Comparison of ENCODE assay signal across 8 cellular contexts in genomic region chr17:68205808-68206563, GRCh38. TPM values are rescaled to one million over a fixed set of nuclear protein-coding genes. Genes with fewer than 3 reads are reported as not detected.
DNase-seq lines count a peak whose midpoint lies in the region; ATAC-seq, FAIRE-seq and TF ChIP-seq lines count a peak whose summit lies in the region.
"Not testable (repeated sequence)": the region's sequence is repeated elsewhere in the genome, so short reads cannot be mapped to it uniquely, and the experiment has no call there.

No MANE protein-coding gene starts in this region.

- H3K18ac ChIP-seq in IMR-90 (ENCODE audit: low read depth, low read length) = peak overlapping the region; percentile 84

- H3K4me2 ChIP-seq in HCT116 (ENCODE audit: low read length) (peak overlapping the region; percentile 98), IMR-90 (ENCODE audit: low read depth, low read length) (peak overlapping the region; percentile 97)

- H3K56ac ChIP-seq in IMR-90 (ENCODE audit: extremely low read depth, insufficient read depth, low read length) = not testable (repeated sequence)

- not testable (repeated sequence) for TF ChIP-seq CTCF in HCT116 (IDR thresholded peaks at IDR 0.05 in 2 of 3, conservative IDR thresholded peaks at IDR 0.05 in 1 of 3; ENCODE audit: borderline replicate concordance in 1 of 3, insufficient read depth in 1 of 3, low read depth in 2 of 3, low read length in 2 of 3); IMR-90 (conservative IDR thresholded peaks at IDR 0.05; ENCODE audit: low read depth, low read length); ascending aorta (IDR thresholded peaks at IDR 0.05); cardiac muscle cell (IDR thresholded peaks at IDR 0.05; ENCODE audit: low read depth, low read length); neural crest cell (conservative IDR thresholded peaks at IDR 0.05); upper lobe of right lung (IDR thresholded peaks at IDR 0.05)

- peak overlapping the region; percentile 73 to 75; a peak in 2 of 4 replicates for H4K8ac ChIP-seq in IMR-90 (ENCODE audit: low read depth in 2 of 2, low read length in 2 of 2)

- TF ChIP-seq RAD21 in HCT116 (IDR thresholded peaks at IDR 0.05; ENCODE audit: low read depth); IMR-90 (IDR thresholded peaks at IDR 0.05; ENCODE audit: low read length): not testable (repeated sequence)

- not testable (repeated sequence) for TF ChIP-seq POLR2A in GM12891 (IDR thresholded peaks at IDR 0.05; ENCODE audit: low read depth, low read length); HCT116 (IDR thresholded peaks at IDR 0.05; ENCODE audit: borderline replicate concordance, extremely low read depth, insufficient read depth, insufficient read length); IMR-90 (IDR thresholded peaks at IDR 0.05; ENCODE audit: low read depth, low read length)

- peak; percentile 43 for DNase-seq in GM12891 (ENCODE audit: insufficient read length, low spot score)
- not testable (repeated sequence) for DNase-seq in HCT116 (ENCODE audit: low read depth, low spot score); IMR-90; ascending aorta (ENCODE audit: low spot score in 2 of 2)
- peak in 1 of 2 experiments; percentile 17 for DNase-seq in SJCRH30
- peak; percentile 14 to 15 for DNase-seq in cardiac muscle cell (ENCODE audit: low read depth in 1 of 2, low spot score in 1 of 2)
- DNase-seq in neural crest cell (ENCODE audit: low read depth, low spot score) = peak; percentile 21
- DNase-seq in upper lobe of right lung = peak; percentile 76

- peak overlapping the region; percentile 83 for H4K5ac ChIP-seq in IMR-90 (ENCODE audit: low read depth, low read length)

- H2AFZ ChIP-seq in HCT116 (ENCODE audit: low read depth, low read length, poor library complexity, severe bottlenecking) = not testable (repeated sequence)
- peak overlapping the region; percentile 99 for H2AFZ ChIP-seq in IMR-90 (replicated peaks; ENCODE audit: low read length, poor library complexity)

- not testable (repeated sequence) for H2BK20ac ChIP-seq in IMR-90 (ENCODE audit: low read depth, low read length)

- H4K91ac ChIP-seq in IMR-90 (ENCODE audit: insufficient read depth, low read depth, low read length) = peak overlapping the region; percentile 39; the same call in 1 of the 2 replicates

- H3K4me1 Mint-ChIP-seq in neural crest cell = peaks cover 19% of the 10 kb centered on the region

- not testable (repeated sequence) for H3K9me3 Mint-ChIP-seq in neural crest cell

- not testable (repeated sequence) for H2BK5ac ChIP-seq in IMR-90 (ENCODE audit: low read depth, low read length, poor library complexity, severe bottlenecking)

- no CpG with 5 or more reads among the region's 49 CpGs for whole genome bisulfite sequencing in IMR-90 (ENCODE audit: extremely low coverage in 2 of 2, insufficient read length in 1 of 2), 2 experiments

- H2AK9ac ChIP-seq in IMR-90 (replicated peaks; ENCODE audit: low read depth, low read length, poor library complexity) = not testable (repeated sequence)

- in situ Hi-C loops in IMR-90 (cut with MboI; ENCODE audit: low sequenced_read_pairs) = not testable (repeated sequence)

- POLR2A ChIA-PET in HCT116 (lab: Charles Lee) = interaction anchor here (1.4 kb wide), 1 partner anchor 34 kb away, joined by 3 read pairs; no protein-coding TSS in a partner anchor
- POLR2A ChIA-PET in IMR-90 (lab: Charles Lee; ENCODE audit: unreplicated experiment) = not testable (repeated sequence)

- peak overlapping the region; percentile 82 for H3K14ac ChIP-seq in IMR-90 (replicated peaks; ENCODE audit: low read depth, low read length)

- peak overlapping the region; percentile 79 for H3K4ac ChIP-seq in IMR-90 (ENCODE audit: low read depth, low read length)

- peak overlapping the region; percentile 62 for H3K27ac Mint-ChIP-seq in neural crest cell (ENCODE audit: unreplicated experiment)

- H3K4me3 ChIP-seq in HCT116 (replicated peaks in 1 of 2; ENCODE audit: low read depth in 1 of 2, low read length in 2 of 2) (peak overlapping the region; percentile 80 to 82), IMR-90 (ENCODE audit: insufficient read depth, low read depth, low read length) (peak overlapping the region; percentile 99), SJCRH30 (peak overlapping the region; percentile 85), ascending aorta (peak overlapping the region; percentile 89 to 91), cardiac muscle cell (peak overlapping the region; percentile 74), upper lobe of right lung (peak overlapping the region; percentile 76)

- H3K9ac ChIP-seq in HCT116 (ENCODE audit: low read length) (peak overlapping the region; percentile 78), IMR-90 (ENCODE audit: low read depth, low read length) (peak overlapping the region; percentile 93)

- H3K36me3 Mint-ChIP-seq in neural crest cell (ENCODE audit: low read depth) = peaks cover 14% of the 10 kb centered on the region

- H3K27me3 Mint-ChIP-seq in neural crest cell (ENCODE audit: low read depth) = peaks cover 39% of the 10 kb centered on the region

- not testable (repeated sequence) for H2BK15ac ChIP-seq in IMR-90 (ENCODE audit: low read depth, low read length)

- H3K79me2 ChIP-seq in HCT116 (ENCODE audit: insufficient read depth, low read length) = peaks cover 12% of the 10 kb centered on the region; the same call in 1 of the 2 replicates

- intact Hi-C loops in HCT116 (cut with micrococcal nuclease) (loop anchor here (1.0 to 10.0 kb wide), 3 partner anchors 41 to 401 kb away; no protein-coding TSS in a partner anchor), IMR-90 (cut with micrococcal nuclease) (loop anchor here (10.0 kb wide), 1 partner anchor 211 kb away; the partner anchor contains the start of gene C17orf58), ascending aorta (cut with DNase I) (loop anchor here (2.0 to 10.0 kb wide), 6 partner anchors 41 to 829 kb away; partner anchors contain the start of genes BPTF, PITPNC1, PRKAR1A and WIPI1)
- intact Hi-C loops in upper lobe of right lung (cut with DNase I) = not testable (repeated sequence)

- H2AK5ac ChIP-seq in IMR-90 (ENCODE audit: low read depth, low read length) = not testable (repeated sequence)

- H3K27ac ChIP-seq in HCT116 (ENCODE audit: low read depth, low read length) = peak overlapping the region; percentile 75
- peak overlapping the region; percentile 67 for H3K27ac ChIP-seq in IMR-90 (ENCODE audit: insufficient read depth, low read length)
- peak overlapping the region; percentile 40; the same call in 1 of the 2 replicates for H3K27ac ChIP-seq in SJCRH30
- peak overlapping the region; percentile 64 to 74 for H3K27ac ChIP-seq in ascending aorta
- peak overlapping the region; percentile 1 for H3K27ac ChIP-seq in cardiac muscle cell
- peak overlapping the region; percentile 85 for H3K27ac ChIP-seq in upper lobe of right lung

- H3K23ac ChIP-seq in IMR-90 (ENCODE audit: low read depth, low read length) = peak overlapping the region; percentile 87

- RAD21 ChIA-PET in HCT116 (lab: Charles Lee; ENCODE audit: low non-redundant PET in 1 of 2, low total read pairs in 2 of 2, uncharacterized antibody in 2 of 2, unreplicated experiment in 2 of 2) = interaction anchor here in 1 of 2 experiments (0.6 kb wide), 1 partner anchor 229 kb away, joined by 3 read pairs; no protein-coding TSS in a partner anchor

- H3K9me2 ChIP-seq in HCT116 (ENCODE audit: insufficient read depth) = not testable (repeated sequence)

- dilution Hi-C loops in IMR-90 (cut with HindIII; ENCODE audit: low sequenced_read_pairs, unreplicated experiment) = not testable (repeated sequence)

- CTCF ChIA-PET in HCT116 (lab: Charles Lee) = interaction anchor here (0.6 to 3.0 kb wide), 5 partner anchors 13 to 1885 kb away, joined by 3 to 11 read pairs (median 10); no protein-coding TSS in a partner anchor
- CTCF ChIA-PET in IMR-90 (lab: Yijun Ruan, JAX) = interaction anchor here (0.6 kb wide), 1 partner anchor 259 kb away, joined by 3 read pairs; no protein-coding TSS in a partner anchor

- H3K4me1 ChIP-seq in HCT116 (ENCODE audit: control insufficient read depth in 1 of 2, insufficient read depth in 2 of 2, low read length in 2 of 2) = peaks cover 9 to 27% of the 10 kb centered on the region in 2 experiments; a peak in 3 of 4 replicates
- not testable (repeated sequence) for H3K4me1 ChIP-seq in IMR-90 (ENCODE audit: control insufficient read depth, insufficient read depth, low read length); SJCRH30; ascending aorta; cardiac muscle cell (ENCODE audit: low read depth); upper lobe of right lung

- FAIRE-seq in GM12891 (lab: Jason Lieb, UNC) = peak; percentile 86

- peak overlapping the region; percentile 93 for H3K4me3 Mint-ChIP-seq in neural crest cell

- H3K9me3 ChIP-seq in HCT116 (ENCODE audit: control insufficient read depth in 1 of 2, insufficient read depth in 1 of 2, low read depth in 1 of 2, low read length in 2 of 2); IMR-90 (ENCODE audit: control insufficient read depth, insufficient read depth, low read length); SJCRH30 (replicated peaks); ascending aorta; cardiac muscle cell (ENCODE audit: low read depth); upper lobe of right lung: not testable (repeated sequence)

- not testable (repeated sequence) for H3K27me3 ChIP-seq in HCT116 (ENCODE audit: insufficient read depth, low read length); IMR-90 (ENCODE audit: control insufficient read depth, insufficient read depth, low read length); SJCRH30; ascending aorta; upper lobe of right lung
- peaks cover 41% of the 10 kb centered on the region for H3K27me3 ChIP-seq in cardiac muscle cell

- H3K9me1 ChIP-seq in IMR-90 (ENCODE audit: insufficient read depth, low read length) = not testable (repeated sequence)

- H4K20me1 ChIP-seq in HCT116 (ENCODE audit: insufficient read depth); IMR-90 (ENCODE audit: insufficient read depth, low read length): not testable (repeated sequence)

- not testable (repeated sequence) for BruUV-seq in HCT116 (replicated peaks; lab: Mats Ljungman, UMichigan); IMR-90 (replicated peaks; lab: Mats Ljungman, UMichigan)

- not testable (repeated sequence) for H3K36me3 ChIP-seq in HCT116 (ENCODE audit: control insufficient read depth in 1 of 2, insufficient read depth in 2 of 2, low read length in 2 of 2); IMR-90 (ENCODE audit: control insufficient read depth, insufficient read depth, low read length); SJCRH30; ascending aorta; cardiac muscle cell; upper lobe of right lung

- peak overlapping the region; percentile 54 for H2BK120ac ChIP-seq in IMR-90 (ENCODE audit: low read depth, low read length)

- peaks cover 3 to 11% of the 10 kb centered on the region in 2 experiments for H3K79me1 ChIP-seq in IMR-90 (ENCODE audit: low read depth in 1 of 2, low read length in 2 of 2)

- ATAC-seq in HCT116 (peak; percentile 51), IMR-90 (ENCODE audit: low read depth) (peak; percentile 61), upper lobe of right lung (peak; percentile 52)

RNA-seq across cellular contexts. Expression of gene AMZ2, which starts 41.9 kb away (rescaled TPM):
- 84.6 TPM for polyA plus RNA-seq in GM12891 (2012; ENCODE audit: low read depth, missing spikeins)
- total RNA-seq in HCT116 (2021; ENCODE audit: unreplicated experiment) (131 TPM), IMR-90 (2012; rRNA removed) (90.2 and 100.0 TPM in 2 replicates), ascending aorta (41.6 TPM), cardiac muscle cell (63.1 and 69.2 TPM in 2 replicates), neural crest cell (85.1 and 87.5 TPM in 2 replicates), upper lobe of right lung (50.5 TPM)
- polyA plus RNA-seq in HCT116 (2012) = 51.8 and 75.7 TPM in 2 replicates
- polyA plus RNA-seq in IMR-90 (2012; rRNA removed) (64.6 and 65.4 TPM in 2 replicates), cardiac muscle cell (122 and 153 TPM in 2 replicates)
- 27.6 and 52.7 TPM in 2 replicates for polyA plus RNA-seq in IMR-90 (2012; cell fraction: cytosol; rRNA removed)
- 24.3 and 90.0 TPM in 2 replicates for polyA plus RNA-seq in IMR-90 (2012; cell fraction: nucleus; rRNA removed; ENCODE audit: low replicate concordance)
- total RNA-seq in SJCRH30 (2014; rRNA removed; shearing (Covaris generic)) = 102 and 105 TPM in 2 replicates

Comparison
In these comparisons a context has a peak if more than half of its experiments do, and no peak if none do; other contexts are left out.
1. H3K27ac ChIP-seq: peak in every context shown above with its lines; median percentile 85 in upper lobe of right lung; 75 in HCT116; 69 in ascending aorta; 67 in IMR-90; 40 in SJCRH30; 1 in cardiac muscle cell.